In genomic region chr2:242064364-242065250, GRCh38 we compare ENCODE assay signal across 16 cellular contexts.
"Had no signal": no experiment of that assay in that cellular context is flagged by ENCODE, and none has a peak within 500 bp of the region (broad histone marks: within the 10 kb centered on the region; RNA-seq: fewer than 3 reads in every experiment).

No MANE protein-coding gene starts in this region.

- H3K4me1 ChIP-seq: heart left ventricle, lower lobe of right lung, psoas muscle, sigmoid colon, uterus had no signal

- H3K27ac Mint-ChIP-seq: activated naive CD4-positive, alpha-beta T cell treated with anti-CD3 and anti-CD28 coated beads for 36 hours; activated naive CD8-positive, alpha-beta T cell treated with anti-CD3 and anti-CD28 coated beads, Interleukin-2, amount 50 U/mL, for 24 hours; activated T-helper 17 cell treated with anti-CD3 and anti-CD28 coated beads, Interleukin-2, amount 50 U/mL, for 72 hours; effector memory CD8-positive, alpha-beta T cell; T-helper 2 cell treated with Interferon-gamma antibody and Interleukin-4, amounts not matched to agents 5 μg/mL and 100 μg/mL, for 36 hours had no signal

- H3K4me3 Mint-ChIP-seq: activated naive CD4-positive, alpha-beta T cell treated with anti-CD3 and anti-CD28 coated beads for 36 hours; activated naive CD8-positive, alpha-beta T cell treated with anti-CD3 and anti-CD28 coated beads, Interleukin-2, amount 50 U/mL, for 24 hours; activated T-helper 17 cell treated with anti-CD3 and anti-CD28 coated beads, Interleukin-2, amount 50 U/mL, for 72 hours; effector memory CD8-positive, alpha-beta T cell; T-helper 2 cell treated with Interferon-gamma antibody and Interleukin-4, amounts not matched to agents 5 μg/mL and 100 μg/mL, for 36 hours had no signal

- H3K9me3 Mint-ChIP-seq: activated naive CD4-positive, alpha-beta T cell treated with anti-CD3 and anti-CD28 coated beads for 36 hours; activated naive CD8-positive, alpha-beta T cell treated with anti-CD3 and anti-CD28 coated beads, Interleukin-2, amount 50 U/mL, for 24 hours; activated T-helper 17 cell treated with anti-CD3 and anti-CD28 coated beads, Interleukin-2, amount 50 U/mL, for 72 hours; effector memory CD8-positive, alpha-beta T cell; T-helper 2 cell treated with Interferon-gamma antibody and Interleukin-4, amounts not matched to agents 5 μg/mL and 100 μg/mL, for 36 hours had no signal

- H3K36me3 ChIP-seq: heart left ventricle, lower lobe of right lung, sigmoid colon, uterus had no signal

- H3K9me3 ChIP-seq: psoas muscle, uterus had no signal

- ATAC-seq: activated naive CD8-positive, alpha-beta T cell treated with anti-CD3 and anti-CD28 coated beads, Interleukin-2, amount 50 U/mL, for 24 hours; activated T-helper 17 cell treated with anti-CD3 and anti-CD28 coated beads, Interleukin-2, amount 50 U/mL, for 72 hours; effector memory CD8-positive, alpha-beta T cell; left colon; psoas muscle had no signal

- H3K4me1 Mint-ChIP-seq: activated naive CD8-positive, alpha-beta T cell treated with anti-CD3 and anti-CD28 coated beads, Interleukin-2, amount 50 U/mL, for 24 hours had no signal

- H3K27me3 ChIP-seq: uterus had no signal

- H3K4me3 ChIP-seq: heart left ventricle, lower lobe of right lung, psoas muscle, sigmoid colon, uterus had no signal

- H3K27ac ChIP-seq: epithelial cell of prostate, heart left ventricle, lower lobe of right lung, psoas muscle, sigmoid colon, uterus had no signal

- DNase-seq: activated CD4-positive, alpha-beta T cell treated with anti-CD3 and anti-CD28 coated beads, Interleukin-2, amount 50 U/mL, for 48 hours; activated naive CD4-positive, alpha-beta T cell treated with anti-CD3 and anti-CD28 coated beads for 36 hours; activated naive CD8-positive, alpha-beta T cell treated with anti-CD3 and anti-CD28 coated beads, Interleukin-2, amount 50 U/mL, for 24 hours; aorta; dermis blood vessel endothelial cell; effector memory CD8-positive, alpha-beta T cell; heart left ventricle; left colon; lower lobe of right lung; psoas muscle; sigmoid colon; stimulated activated CD4-positive, alpha-beta T cell treated with anti-CD3 and anti-CD28 coated beads, Interleukin-2, amount 100 ng/mL, for 24 hours; uterus had no signal
